ENCODE assay signal across 1 cellular context in genomic region chr3:152268501-152269422, GRCh38.
TF ChIP-seq lines count a peak whose summit lies in the region.

TSS of gene MBNL1 (plus strand) at chr3:152268929. CDS start at chr3:152300194, 31,265 bp downstream.

TF ChIP-seq in HepG2, 621 proteins besides CTCF, POLR2A, EP300 and RAD21 (continued from another document and continues in another):
- TF ChIP-seq, protein P1, sequence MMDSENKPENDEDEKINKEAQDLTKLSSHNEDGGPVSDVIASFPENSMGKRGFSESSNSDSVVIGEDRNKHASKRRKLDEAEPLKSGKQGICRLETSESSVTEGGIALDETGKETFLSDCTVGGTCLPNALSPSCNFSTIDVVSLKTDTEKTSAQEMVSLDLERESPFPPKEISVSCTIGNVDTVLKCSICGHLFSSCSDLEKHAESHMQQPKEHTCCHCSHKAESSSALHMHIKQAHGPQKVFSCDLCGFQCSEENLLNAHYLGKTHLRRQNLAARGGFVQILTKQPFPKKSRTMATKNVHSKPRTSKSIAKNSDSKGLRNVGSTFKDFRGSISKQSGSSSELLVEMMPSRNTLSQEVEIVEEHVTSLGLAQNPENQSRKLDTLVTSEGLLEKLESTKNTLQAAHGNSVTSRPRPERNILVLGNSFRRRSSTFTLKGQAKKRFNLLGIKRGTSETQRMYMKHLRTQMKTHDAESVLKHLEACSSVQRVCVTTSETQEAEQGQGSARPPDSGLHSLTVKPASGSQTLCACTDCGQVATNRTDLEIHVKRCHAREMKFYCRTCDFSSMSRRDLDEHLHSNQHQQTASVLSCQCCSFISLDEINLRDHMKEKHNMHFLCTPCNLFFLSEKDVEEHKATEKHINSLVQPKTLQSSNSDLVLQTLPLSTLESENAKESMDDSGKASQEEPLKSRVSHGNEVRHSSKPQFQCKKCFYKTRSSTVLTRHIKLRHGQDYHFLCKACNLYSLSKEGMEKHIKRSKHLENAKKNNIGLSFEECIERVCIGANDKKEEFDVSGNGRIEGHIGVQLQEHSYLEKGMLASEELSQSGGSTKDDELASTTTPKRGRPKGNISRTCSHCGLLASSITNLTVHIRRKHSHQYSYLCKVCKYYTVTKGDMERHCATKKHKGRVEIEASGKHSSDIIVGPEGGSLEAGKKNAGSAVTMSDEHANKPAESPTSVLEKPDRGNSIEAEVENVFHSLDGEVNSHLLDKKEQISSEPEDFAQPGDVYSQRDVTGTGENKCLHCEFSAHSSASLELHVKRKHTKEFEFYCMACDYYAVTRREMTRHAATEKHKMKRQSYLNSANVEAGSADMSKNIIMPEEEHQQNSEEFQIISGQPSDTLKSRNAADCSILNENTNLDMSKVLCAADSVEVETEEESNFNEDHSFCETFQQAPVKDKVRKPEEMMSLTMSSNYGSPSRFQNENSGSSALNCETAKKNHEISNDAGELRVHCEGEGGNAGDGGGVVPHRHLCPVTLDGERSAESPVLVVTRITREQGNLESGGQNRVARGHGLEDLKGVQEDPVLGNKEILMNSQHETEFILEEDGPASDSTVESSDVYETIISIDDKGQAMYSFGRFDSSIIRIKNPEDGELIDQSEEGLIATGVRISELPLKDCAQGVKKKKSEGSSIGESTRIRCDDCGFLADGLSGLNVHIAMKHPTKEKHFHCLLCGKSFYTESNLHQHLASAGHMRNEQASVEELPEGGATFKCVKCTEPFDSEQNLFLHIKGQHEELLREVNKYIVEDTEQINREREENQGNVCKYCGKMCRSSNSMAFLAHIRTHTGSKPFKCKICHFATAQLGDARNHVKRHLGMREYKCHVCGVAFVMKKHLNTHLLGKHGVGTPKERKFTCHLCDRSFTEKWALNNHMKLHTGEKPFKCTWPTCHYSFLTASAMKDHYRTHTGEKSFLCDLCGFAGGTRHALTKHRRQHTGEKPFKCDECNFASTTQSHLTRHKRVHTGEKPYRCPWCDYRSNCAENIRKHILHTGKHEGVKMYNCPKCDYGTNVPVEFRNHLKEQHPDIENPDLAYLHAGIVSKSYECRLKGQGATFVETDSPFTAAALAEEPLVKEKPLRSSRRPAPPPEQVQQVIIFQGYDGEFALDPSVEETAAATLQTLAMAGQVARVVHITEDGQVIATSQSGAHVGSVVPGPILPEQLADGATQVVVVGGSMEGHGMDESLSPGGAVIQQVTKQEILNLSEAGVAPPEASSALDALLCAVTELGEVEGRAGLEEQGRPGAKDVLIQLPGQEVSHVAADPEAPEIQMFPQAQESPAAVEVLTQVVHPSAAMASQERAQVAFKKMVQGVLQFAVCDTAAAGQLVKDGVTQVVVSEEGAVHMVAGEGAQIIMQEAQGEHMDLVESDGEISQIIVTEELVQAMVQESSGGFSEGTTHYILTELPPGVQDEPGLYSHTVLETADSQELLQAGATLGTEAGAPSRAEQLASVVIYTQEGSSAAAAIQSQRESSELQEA (CRISPR knock-in tag; IDR thresholded peaks at IDR 0.05; ENCODE audit: not compliant biosample characterization), result peak; percentile 54
- TF ChIP-seq ZBTB10 (CRISPR knock-in tag; IDR thresholded peaks at IDR 0.05; ENCODE audit: borderline replicate concordance) (peak; percentile 60; the same call in 1 of the 2 replicates), ZNF740 (CRISPR knock-in tag; IDR thresholded peaks at IDR 0.05) (peak; percentile 60; the same call in 1 of the 2 replicates), NBN (conservative IDR thresholded peaks at IDR 0.05) (no peak), ZBED4 (CRISPR knock-in tag; IDR thresholded peaks at IDR 0.05; ENCODE audit: borderline replicate concordance) (no peak), NFE2 (CRISPR knock-in tag; IDR thresholded peaks at IDR 0.05) (no peak), MTA3 (CRISPR knock-in tag; IDR thresholded peaks at IDR 0.05) (no peak), CBX5 (CRISPR knock-in tag; IDR thresholded peaks at IDR 0.05; ENCODE audit: borderline replicate concordance) (no peak; the same call in 1 of the 2 replicates), MAZ (IDR thresholded peaks at IDR 0.05; ENCODE audit: borderline replicate concordance, low read depth, low read length) (0 out of 2 replicates have a peak, but pooled peaks have one; percentile 24), MAZ (CRISPR knock-in tag; IDR thresholded peaks at IDR 0.05; ENCODE audit: low read depth) (peak; percentile 52; the same call in 1 of the 2 replicates), ZSCAN5A (CRISPR knock-in tag; IDR thresholded peaks at IDR 0.05; ENCODE audit: borderline replicate concordance) (peak; percentile 49; the same call in 1 of the 2 replicates), MATR3 (CRISPR knock-in tag; IDR thresholded peaks at IDR 0.05) (no peak), JARID2 (CRISPR knock-in tag; IDR thresholded peaks at IDR 0.05; ENCODE audit: insufficient replicate concordance) (no peak), ZNF616 (CRISPR knock-in tag; IDR thresholded peaks at IDR 0.05; ENCODE audit: low read depth) (peak; percentile 66; the same call in 1 of the 2 replicates), HOXA7 (CRISPR knock-in tag; IDR thresholded peaks at IDR 0.05) (no peak), ZNF619 (CRISPR knock-in tag; IDR thresholded peaks at IDR 0.05) (no peak), CBX1 (IDR thresholded peaks at IDR 0.05; ENCODE audit: low read depth) (peak; percentile 55), KDM1A (CRISPR knock-in tag; IDR thresholded peaks at IDR 0.05) (no peak), POLR2AphosphoS2 (IDR thresholded peaks at IDR 0.05; ENCODE audit: low read depth, low read length) (no peak; the same call in 1 of the 2 replicates)
- TF ChIP-seq, protein P2, sequence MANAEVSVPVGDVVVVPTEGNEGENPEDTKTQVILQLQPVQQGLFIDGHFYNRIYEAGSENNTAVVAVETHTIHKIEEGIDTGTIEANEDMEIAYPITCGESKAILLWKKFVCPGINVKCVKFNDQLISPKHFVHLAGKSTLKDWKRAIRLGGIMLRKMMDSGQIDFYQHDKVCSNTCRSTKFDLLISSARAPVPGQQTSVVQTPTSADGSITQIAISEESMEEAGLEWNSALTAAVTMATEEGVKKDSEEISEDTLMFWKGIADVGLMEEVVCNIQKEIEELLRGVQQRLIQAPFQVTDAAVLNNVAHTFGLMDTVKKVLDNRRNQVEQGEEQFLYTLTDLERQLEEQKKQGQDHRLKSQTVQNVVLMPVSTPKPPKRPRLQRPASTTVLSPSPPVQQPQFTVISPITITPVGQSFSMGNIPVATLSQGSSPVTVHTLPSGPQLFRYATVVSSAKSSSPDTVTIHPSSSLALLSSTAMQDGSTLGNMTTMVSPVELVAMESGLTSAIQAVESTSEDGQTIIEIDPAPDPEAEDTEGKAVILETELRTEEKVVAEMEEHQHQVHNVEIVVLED (CRISPR knock-in tag; IDR thresholded peaks at IDR 0.05; ENCODE audit: borderline replicate concordance), result peak; percentile 47; the same call in 1 of the 2 replicates
- TF ChIP-seq, protein P3, sequence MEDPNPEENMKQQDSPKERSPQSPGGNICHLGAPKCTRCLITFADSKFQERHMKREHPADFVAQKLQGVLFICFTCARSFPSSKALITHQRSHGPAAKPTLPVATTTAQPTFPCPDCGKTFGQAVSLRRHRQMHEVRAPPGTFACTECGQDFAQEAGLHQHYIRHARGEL (CRISPR knock-in tag; IDR thresholded peaks at IDR 0.05), result no peak
- TF ChIP-seq, protein P4, sequence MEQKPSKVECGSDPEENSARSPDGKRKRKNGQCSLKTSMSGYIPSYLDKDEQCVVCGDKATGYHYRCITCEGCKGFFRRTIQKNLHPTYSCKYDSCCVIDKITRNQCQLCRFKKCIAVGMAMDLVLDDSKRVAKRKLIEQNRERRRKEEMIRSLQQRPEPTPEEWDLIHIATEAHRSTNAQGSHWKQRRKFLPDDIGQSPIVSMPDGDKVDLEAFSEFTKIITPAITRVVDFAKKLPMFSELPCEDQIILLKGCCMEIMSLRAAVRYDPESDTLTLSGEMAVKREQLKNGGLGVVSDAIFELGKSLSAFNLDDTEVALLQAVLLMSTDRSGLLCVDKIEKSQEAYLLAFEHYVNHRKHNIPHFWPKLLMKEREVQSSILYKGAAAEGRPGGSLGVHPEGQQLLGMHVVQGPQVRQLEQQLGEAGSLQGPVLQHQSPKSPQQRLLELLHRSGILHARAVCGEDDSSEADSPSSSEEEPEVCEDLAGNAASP (CRISPR knock-in tag; IDR thresholded peaks at IDR 0.05; ENCODE audit: borderline replicate concordance), result 0 out of 2 replicates have a peak, but pooled peaks have one; percentile 12
- TF ChIP-seq, protein P5, sequence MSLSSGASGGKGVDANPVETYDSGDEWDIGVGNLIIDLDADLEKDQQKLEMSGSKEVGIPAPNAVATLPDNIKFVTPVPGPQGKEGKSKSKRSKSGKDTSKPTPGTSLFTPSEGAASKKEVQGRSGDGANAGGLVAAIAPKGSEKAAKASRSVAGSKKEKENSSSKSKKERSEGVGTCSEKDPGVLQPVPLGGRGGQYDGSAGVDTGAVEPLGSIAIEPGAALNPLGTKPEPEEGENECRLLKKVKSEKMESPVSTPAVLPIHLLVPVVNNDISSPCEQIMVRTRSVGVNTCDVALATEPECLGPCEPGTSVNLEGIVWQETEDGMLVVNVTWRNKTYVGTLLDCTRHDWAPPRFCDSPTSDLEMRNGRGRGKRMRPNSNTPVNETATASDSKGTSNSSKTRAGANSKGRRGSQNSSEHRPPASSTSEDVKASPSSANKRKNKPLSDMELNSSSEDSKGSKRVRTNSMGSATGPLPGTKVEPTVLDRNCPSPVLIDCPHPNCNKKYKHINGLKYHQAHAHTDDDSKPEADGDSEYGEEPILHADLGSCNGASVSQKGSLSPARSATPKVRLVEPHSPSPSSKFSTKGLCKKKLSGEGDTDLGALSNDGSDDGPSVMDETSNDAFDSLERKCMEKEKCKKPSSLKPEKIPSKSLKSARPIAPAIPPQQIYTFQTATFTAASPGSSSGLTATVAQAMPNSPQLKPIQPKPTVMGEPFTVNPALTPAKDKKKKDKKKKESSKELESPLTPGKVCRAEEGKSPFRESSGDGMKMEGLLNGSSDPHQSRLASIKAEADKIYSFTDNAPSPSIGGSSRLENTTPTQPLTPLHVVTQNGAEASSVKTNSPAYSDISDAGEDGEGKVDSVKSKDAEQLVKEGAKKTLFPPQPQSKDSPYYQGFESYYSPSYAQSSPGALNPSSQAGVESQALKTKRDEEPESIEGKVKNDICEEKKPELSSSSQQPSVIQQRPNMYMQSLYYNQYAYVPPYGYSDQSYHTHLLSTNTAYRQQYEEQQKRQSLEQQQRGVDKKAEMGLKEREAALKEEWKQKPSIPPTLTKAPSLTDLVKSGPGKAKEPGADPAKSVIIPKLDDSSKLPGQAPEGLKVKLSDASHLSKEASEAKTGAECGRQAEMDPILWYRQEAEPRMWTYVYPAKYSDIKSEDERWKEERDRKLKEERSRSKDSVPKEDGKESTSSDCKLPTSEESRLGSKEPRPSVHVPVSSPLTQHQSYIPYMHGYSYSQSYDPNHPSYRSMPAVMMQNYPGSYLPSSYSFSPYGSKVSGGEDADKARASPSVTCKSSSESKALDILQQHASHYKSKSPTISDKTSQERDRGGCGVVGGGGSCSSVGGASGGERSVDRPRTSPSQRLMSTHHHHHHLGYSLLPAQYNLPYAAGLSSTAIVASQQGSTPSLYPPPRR (CRISPR knock-in tag; IDR thresholded peaks at IDR 0.05; ENCODE audit: borderline replicate concordance), result no peak; the same call in 1 of the 2 replicates
